Comparison of ENCODE assay signal across 1 cellular context in the genomic region with DNA sequence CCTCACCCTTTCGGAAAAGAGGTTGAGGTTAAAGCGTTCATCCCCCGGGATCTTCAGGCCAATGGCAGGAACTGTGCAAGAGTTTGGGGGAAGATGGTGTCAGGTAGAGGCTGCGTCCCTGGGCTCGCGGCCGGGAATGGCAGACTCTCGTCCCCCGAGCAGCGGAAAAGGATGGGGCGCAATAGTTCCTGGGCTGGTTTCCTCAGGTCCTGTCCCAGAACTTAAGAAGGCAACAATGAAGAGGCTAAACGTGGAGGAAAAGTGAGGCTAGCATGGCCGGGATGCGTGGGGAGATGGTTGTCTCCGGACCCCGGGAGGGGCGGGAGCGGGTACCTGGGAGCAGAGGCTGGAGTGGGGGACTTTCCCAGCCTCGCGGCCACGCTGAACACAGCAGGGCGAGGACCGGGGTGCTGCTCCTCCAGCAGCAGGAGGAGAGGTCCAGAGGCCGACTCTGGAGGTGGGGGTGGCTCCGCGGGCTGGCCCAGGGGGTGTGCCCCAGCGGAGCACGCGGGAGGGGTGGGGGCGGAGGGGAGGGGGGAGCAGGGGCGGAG.
TF ChIP-seq lines count a peak whose summit lies in the region.

No MANE protein-coding gene starts in this region.

TF ChIP-seq in WTC11, 78 proteins besides CTCF, POLR2A, EP300 and RAD21 (continued from another document):
- TF ChIP-seq ZNF263 (CRISPR knock-in tag; IDR thresholded peaks at IDR 0.05; ENCODE audit: low read depth) (no peak), OVOL2 (CRISPR knock-in tag; IDR thresholded peaks at IDR 0.05; ENCODE audit: borderline replicate concordance) (no peak), ZNF232 (CRISPR knock-in tag; IDR thresholded peaks at IDR 0.05) (no peak), EMX1 (CRISPR knock-in tag; IDR thresholded peaks at IDR 0.05) (no peak), IRF2 (CRISPR knock-in tag; IDR thresholded peaks at IDR 0.05; ENCODE audit: borderline replicate concordance, low read depth) (no peak), ESRRA (CRISPR knock-in tag; IDR thresholded peaks at IDR 0.05; ENCODE audit: borderline replicate concordance) (no peak), RELA (CRISPR knock-in tag; IDR thresholded peaks at IDR 0.05; ENCODE audit: borderline replicate concordance) (no peak), NR3C1 (CRISPR knock-in tag; conservative IDR thresholded peaks at IDR 0.05; ENCODE audit: low read depth) (no peak), ELF4 (CRISPR knock-in tag; IDR thresholded peaks at IDR 0.05; ENCODE audit: low read depth) (no peak), ETV6 (CRISPR knock-in tag; IDR thresholded peaks at IDR 0.05) (no peak)
- TF ChIP-seq, protein P1, sequence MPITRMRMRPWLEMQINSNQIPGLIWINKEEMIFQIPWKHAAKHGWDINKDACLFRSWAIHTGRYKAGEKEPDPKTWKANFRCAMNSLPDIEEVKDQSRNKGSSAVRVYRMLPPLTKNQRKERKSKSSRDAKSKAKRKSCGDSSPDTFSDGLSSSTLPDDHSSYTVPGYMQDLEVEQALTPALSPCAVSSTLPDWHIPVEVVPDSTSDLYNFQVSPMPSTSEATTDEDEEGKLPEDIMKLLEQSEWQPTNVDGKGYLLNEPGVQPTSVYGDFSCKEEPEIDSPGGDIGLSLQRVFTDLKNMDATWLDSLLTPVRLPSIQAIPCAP (CRISPR knock-in tag; IDR thresholded peaks at IDR 0.05): no peak
- TF ChIP-seq, protein P2, sequence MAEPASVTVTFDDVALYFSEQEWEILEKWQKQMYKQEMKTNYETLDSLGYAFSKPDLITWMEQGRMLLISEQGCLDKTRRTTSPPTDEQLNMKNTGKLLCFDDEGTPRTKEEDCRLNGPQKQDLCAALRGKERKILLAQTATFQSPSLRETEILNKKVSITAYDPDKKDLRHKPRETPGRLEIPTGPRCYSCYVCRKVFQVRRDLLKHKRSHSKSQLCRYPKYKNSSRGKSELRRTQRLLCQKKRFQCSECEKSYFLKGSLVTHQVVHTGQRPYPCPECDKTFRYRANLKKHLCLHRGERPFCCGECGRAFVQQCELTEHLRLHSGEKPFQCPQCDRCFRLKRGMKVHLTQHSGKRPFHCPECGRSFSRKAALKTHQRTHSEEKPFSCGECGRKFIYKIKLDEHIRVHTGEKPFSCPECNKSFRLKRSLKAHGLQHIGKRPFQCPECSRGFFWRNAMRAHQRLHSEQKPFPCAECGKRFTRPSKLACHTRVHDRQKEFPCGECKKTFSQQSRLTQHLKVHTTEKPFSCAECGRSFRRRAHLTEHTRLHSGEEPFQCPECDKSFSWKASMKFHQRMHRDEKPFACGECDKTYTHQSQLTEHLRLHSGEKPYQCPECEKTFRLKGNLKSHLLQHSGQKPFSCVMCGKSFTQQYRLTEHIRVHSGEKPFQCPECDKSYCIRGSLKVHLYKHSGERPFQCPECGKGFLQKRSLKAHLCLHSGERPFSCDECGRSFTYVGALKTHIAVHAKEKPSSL (CRISPR knock-in tag; conservative IDR thresholded peaks at IDR 0.05): no peak
- TF ChIP-seq, protein P3, sequence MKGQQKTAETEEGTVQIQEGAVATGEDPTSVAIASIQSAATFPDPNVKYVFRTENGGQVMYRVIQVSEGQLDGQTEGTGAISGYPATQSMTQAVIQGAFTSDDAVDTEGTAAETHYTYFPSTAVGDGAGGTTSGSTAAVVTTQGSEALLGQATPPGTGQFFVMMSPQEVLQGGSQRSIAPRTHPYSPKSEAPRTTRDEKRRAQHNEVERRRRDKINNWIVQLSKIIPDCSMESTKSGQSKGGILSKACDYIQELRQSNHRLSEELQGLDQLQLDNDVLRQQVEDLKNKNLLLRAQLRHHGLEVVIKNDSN (CRISPR knock-in tag; IDR thresholded peaks at IDR 0.05): no peak
- TF ChIP-seq, protein P4, sequence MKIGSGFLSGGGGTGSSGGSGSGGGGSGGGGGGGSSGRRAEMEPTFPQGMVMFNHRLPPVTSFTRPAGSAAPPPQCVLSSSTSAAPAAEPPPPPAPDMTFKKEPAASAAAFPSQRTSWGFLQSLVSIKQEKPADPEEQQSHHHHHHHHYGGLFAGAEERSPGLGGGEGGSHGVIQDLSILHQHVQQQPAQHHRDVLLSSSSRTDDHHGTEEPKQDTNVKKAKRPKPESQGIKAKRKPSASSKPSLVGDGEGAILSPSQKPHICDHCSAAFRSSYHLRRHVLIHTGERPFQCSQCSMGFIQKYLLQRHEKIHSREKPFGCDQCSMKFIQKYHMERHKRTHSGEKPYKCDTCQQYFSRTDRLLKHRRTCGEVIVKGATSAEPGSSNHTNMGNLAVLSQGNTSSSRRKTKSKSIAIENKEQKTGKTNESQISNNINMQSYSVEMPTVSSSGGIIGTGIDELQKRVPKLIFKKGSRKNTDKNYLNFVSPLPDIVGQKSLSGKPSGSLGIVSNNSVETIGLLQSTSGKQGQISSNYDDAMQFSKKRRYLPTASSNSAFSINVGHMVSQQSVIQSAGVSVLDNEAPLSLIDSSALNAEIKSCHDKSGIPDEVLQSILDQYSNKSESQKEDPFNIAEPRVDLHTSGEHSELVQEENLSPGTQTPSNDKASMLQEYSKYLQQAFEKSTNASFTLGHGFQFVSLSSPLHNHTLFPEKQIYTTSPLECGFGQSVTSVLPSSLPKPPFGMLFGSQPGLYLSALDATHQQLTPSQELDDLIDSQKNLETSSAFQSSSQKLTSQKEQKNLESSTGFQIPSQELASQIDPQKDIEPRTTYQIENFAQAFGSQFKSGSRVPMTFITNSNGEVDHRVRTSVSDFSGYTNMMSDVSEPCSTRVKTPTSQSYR (CRISPR knock-in tag; IDR thresholded peaks at IDR 0.05): no peak
